Comparison of ENCODE assay signal across 8 cellular contexts in genomic region chr19:49451430-49452181, GRCh38. TPM values are rescaled to one million over a fixed set of nuclear protein-coding genes. Genes with fewer than 3 reads are reported as not detected.
DNase-seq lines count a peak whose midpoint lies in the region; ATAC-seq and TF ChIP-seq lines count a peak whose summit lies in the region.

Gene PIH1D1 (minus strand): TSS chr19:49451814. CDS start chr19:49451574, 240 bp downstream.

- H3K79me2 ChIP-seq in SK-N-SH (ENCODE audit: insufficient read depth), result peaks cover 47% of the 10 kb centered on the region

- WGBS in SK-N-SH (ENCODE audit: low lambda C conversion rate), result under 1% methylated on average over 30 of the region's 42 CpGs

- H3K36me3 ChIP-seq in SK-N-SH (replicated peaks in 1 of 2; ENCODE audit: control insufficient read depth in 1 of 2, insufficient read depth in 2 of 2, low read length in 1 of 2), result peaks cover 12 to 13% of the 10 kb centered on the region in 2 experiments

- H3K36me3 Mint-ChIP-seq in HFFc6 (ENCODE audit: low read depth), result peaks cover 12% of the 10 kb centered on the region; the same call in 1 of the 2 replicates
- peaks cover 11 to 50% of the 10 kb centered on the region in 2 donors for H3K36me3 Mint-ChIP-seq in activated naive CD4-positive, alpha-beta T cell treated with anti-CD3 and anti-CD28 coated beads, Interleukin-2, amount 50 U/mL, for 72 hours

- H3K4me1 ChIP-seq in SK-N-SH (ENCODE audit: control insufficient read depth in 1 of 2, insufficient read depth in 2 of 2, low read depth in 1 of 2, low read length in 1 of 2), result peaks cover 0 to 16% of the 10 kb centered on the region in 2 experiments; a peak in 2 of 4 replicates

- H3K4me3 ChIP-seq in SK-N-SH (ENCODE audit: low read depth in 2 of 2, low read length in 1 of 2), result peak within 1 kb of the TSS; percentile 80 to 88

- H2AFZ ChIP-seq in SK-N-SH (ENCODE audit: low read depth), result peak within 1 kb of the TSS; percentile 93

- no peaks in the 10 kb centered on the region; the same call in 1 of the 2 replicates for H3K27me3 Mint-ChIP-seq in HFFc6 (ENCODE audit: insufficient read depth)

- TF ChIP-seq CTCF in HFFc6 (IDR thresholded peaks at IDR 0.05) (no peak; the same call in 1 of the 2 replicates), SK-N-SH (IDR thresholded peaks at IDR 0.05) (no peak)

- H3K27ac ChIP-seq in SK-N-SH (ENCODE audit: low read depth in 2 of 2, low read length in 1 of 2) (peak within 1 kb of the TSS; percentile 93 to 95), temporal lobe (ENCODE audit: low read depth, low read length) (peak within 1 kb of the TSS; percentile 97)

- no peak for TF ChIP-seq EP300 in SK-N-SH (IDR thresholded peaks at IDR 0.05; ENCODE audit: borderline replicate concordance in 1 of 2, low read depth in 1 of 2, low read length in 1 of 2)

- POLR2A ChIA-PET in SK-N-SH (lab: Yijun Ruan, JAX), result interaction anchor here (0.6 to 2.6 kb wide), 7 partner anchors 9 to 90 kb away, joined by 3 to 14 read pairs (median 4); partner anchors contain the start of gene RPS11

- no peaks in the 10 kb centered on the region for H3K9me3 Mint-ChIP-seq in HFFc6
- no peaks in the 10 kb centered on the region for H3K9me3 Mint-ChIP-seq in activated naive CD4-positive, alpha-beta T cell treated with anti-CD3 and anti-CD28 coated beads, Interleukin-2, amount 50 U/mL, for 72 hours

- no peak for TF ChIP-seq RAD21 in SK-N-SH (IDR thresholded peaks at IDR 0.05; ENCODE audit: low read length)

- H4K20me1 ChIP-seq in SK-N-SH (ENCODE audit: insufficient read depth), result no peaks in the 10 kb centered on the region; the same call in 1 of the 2 replicates

- H3K9me2 ChIP-seq in SK-N-SH, result no peaks in the 10 kb centered on the region

- peak within 1 kb of the TSS; percentile 97 for H3K9ac ChIP-seq in SK-N-SH

- H3K27me3 ChIP-seq in SK-N-SH (ENCODE audit: insufficient read depth), result no peaks in the 10 kb centered on the region

- peak; percentile 73 to 78 for ATAC-seq in activated naive CD4-positive, alpha-beta T cell treated with anti-CD3 and anti-CD28 coated beads, Interleukin-2, amount 50 U/mL, for 72 hours

- peak within 1 kb of the TSS; percentile 97 for H3K4me2 ChIP-seq in SK-N-SH

- peak within 1 kb of the TSS; percentile 95 for H3K4me3 Mint-ChIP-seq in HFFc6

- peaks cover 26% of the 10 kb centered on the region for H3F3A ChIP-seq in SK-N-SH (replicated peaks; ENCODE audit: insufficient read depth)

- CTCF ChIA-PET in SK-N-SH (lab: Yijun Ruan, JAX), result interaction anchor here (0.7 to 1.7 kb wide), 9 partner anchors 8 to 119 kb away, joined by 3 to 6 read pairs (median 3); no protein-coding TSS in a partner anchor

- peak within 1 kb of the TSS; percentile 99 for H3K27ac Mint-ChIP-seq in HFFc6
- peak within 1 kb of the TSS; percentile 99 to 100 for H3K27ac Mint-ChIP-seq in activated naive CD4-positive, alpha-beta T cell treated with anti-CD3 and anti-CD28 coated beads, Interleukin-2, amount 50 U/mL, for 72 hours

- peak; percentile 96 for DNase-seq in GM04503 (ENCODE audit: low read depth)
- DNase-seq in HFFc6, result peak; percentile 99
- peak; percentile 93 for DNase-seq in NCI-H1048 (lab: John Stamatoyannopoulos, UW)
- peak; percentile 84 for DNase-seq in SK-N-SH
- DNase-seq in activated naive CD4-positive, alpha-beta T cell treated with anti-CD3 and anti-CD28 coated beads, Interleukin-2, amount 50 U/mL, for 72 hours (ENCODE audit: low spot score in 2 of 2), result peak; percentile 89 to 96
- peak; percentile 99 for DNase-seq in glomerular endothelial cell (ENCODE audit: extremely low read depth, low read depth, low spot score)
- peak; percentile 94 for DNase-seq in occipital lobe (lab: John Stamatoyannopoulos, UW)

- H3K4me1 Mint-ChIP-seq in HFFc6 (ENCODE audit: low read depth), result peaks cover 35% of the 10 kb centered on the region

- no peaks in the 10 kb centered on the region for H3K9me3 ChIP-seq in SK-N-SH

TF ChIP-seq in SK-N-SH, 30 proteins besides CTCF, POLR2A, EP300 and RAD21:
- TF ChIP-seq MXI1 (IDR thresholded peaks at IDR 0.05; ENCODE audit: low read depth, low read length) (peak; percentile 86; the same call in 1 of the 2 replicates), POLR2AphosphoS5 (IDR thresholded peaks at IDR 0.05; ENCODE audit: low read depth, low read length) (peak; percentile 97), CHD2 (IDR thresholded peaks at IDR 0.05; ENCODE audit: low read length, partially characterized antibody) (peak; percentile 99), GABPA (IDR thresholded peaks at IDR 0.05; ENCODE audit: low read depth) (peak; percentile 95), FOXJ3 (CRISPR knock-in tag; IDR thresholded peaks at IDR 0.05) (peak; percentile 58; the same call in 1 of the 2 replicates), TAF1 (IDR thresholded peaks at IDR 0.05; ENCODE audit: borderline replicate concordance, low read depth, low read length) (peak; percentile 89), TCF12 (IDR thresholded peaks at IDR 0.05) (no peak), SIN3A (IDR thresholded peaks at IDR 0.05; ENCODE audit: borderline replicate concordance, low read depth, low read length) (peak; percentile 93; the same call in 1 of the 2 replicates), FOXM1 (IDR thresholded peaks at IDR 0.05; ENCODE audit: low read depth) (no peak), RCOR1 (IDR thresholded peaks at IDR 0.05; ENCODE audit: low read length) (peak; percentile 81), JUND (IDR thresholded peaks at IDR 0.05) (no peak), ZBTB33 (IDR thresholded peaks at IDR 0.05; ENCODE audit: borderline replicate concordance, low read depth) (peak; percentile 98), EZH2phosphoT487 (IDR thresholded peaks at IDR 0.05; ENCODE audit: borderline replicate concordance, low read depth) (no peak), ELF1 (IDR thresholded peaks at IDR 0.05) (peak; percentile 78), RFX5 (IDR thresholded peaks at IDR 0.05; ENCODE audit: low read length) (no peak)
- TF ChIP-seq, protein P1, sequence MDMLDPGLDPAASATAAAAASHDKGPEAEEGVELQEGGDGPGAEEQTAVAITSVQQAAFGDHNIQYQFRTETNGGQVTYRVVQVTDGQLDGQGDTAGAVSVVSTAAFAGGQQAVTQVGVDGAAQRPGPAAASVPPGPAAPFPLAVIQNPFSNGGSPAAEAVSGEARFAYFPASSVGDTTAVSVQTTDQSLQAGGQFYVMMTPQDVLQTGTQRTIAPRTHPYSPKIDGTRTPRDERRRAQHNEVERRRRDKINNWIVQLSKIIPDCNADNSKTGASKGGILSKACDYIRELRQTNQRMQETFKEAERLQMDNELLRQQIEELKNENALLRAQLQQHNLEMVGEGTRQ (IDR thresholded peaks at IDR 0.05; ENCODE audit: borderline replicate concordance, low read depth, low read length), result no peak
- TF ChIP-seq, protein P2, sequence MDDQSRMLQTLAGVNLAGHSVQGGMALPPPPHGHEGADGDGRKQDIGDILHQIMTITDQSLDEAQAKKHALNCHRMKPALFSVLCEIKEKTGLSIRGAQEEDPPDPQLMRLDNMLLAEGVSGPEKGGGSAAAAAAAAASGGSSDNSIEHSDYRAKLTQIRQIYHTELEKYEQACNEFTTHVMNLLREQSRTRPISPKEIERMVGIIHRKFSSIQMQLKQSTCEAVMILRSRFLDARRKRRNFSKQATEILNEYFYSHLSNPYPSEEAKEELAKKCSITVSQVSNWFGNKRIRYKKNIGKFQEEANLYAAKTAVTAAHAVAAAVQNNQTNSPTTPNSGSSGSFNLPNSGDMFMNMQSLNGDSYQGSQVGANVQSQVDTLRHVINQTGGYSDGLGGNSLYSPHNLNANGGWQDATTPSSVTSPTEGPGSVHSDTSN (IDR thresholded peaks at IDR 0.05), result peak; percentile 93
- TF ChIP-seq, protein P3, sequence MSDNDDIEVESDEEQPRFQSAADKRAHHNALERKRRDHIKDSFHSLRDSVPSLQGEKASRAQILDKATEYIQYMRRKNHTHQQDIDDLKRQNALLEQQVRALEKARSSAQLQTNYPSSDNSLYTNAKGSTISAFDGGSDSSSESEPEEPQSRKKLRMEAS (IDR thresholded peaks at IDR 0.05; ENCODE audit: low read depth), result peak; percentile 87

RNA-seq across cellular contexts. Expression of gene PIH1D1, which starts in this region (rescaled TPM):
- 10 to 100 TPM; 55.8 to 65.6 (median 57.5) TPM for total RNA-seq in HFFc6 (2021; fragmentation: NEBNext Ultra II Directional; extraction: Animal tissue kit (Norgen Biotek cat#: 25700))
- polyA plus RNA-seq in SK-N-SH (2012; rRNA removed), result 145 and 157 TPM in 2 replicates
- 112 and 120 TPM in 2 replicates for polyA plus RNA-seq in SK-N-SH (2012; cell fraction: cytosol; rRNA removed)
- 301 and 343 TPM in 2 replicates for polyA plus RNA-seq in SK-N-SH (2012; cell fraction: nucleus; rRNA removed)
- total RNA-seq in activated naive CD4-positive, alpha-beta T cell treated with anti-CD3 and anti-CD28 coated beads, Interleukin-2, amount 50 U/mL, for 72 hours, result 100 to 1,000 TPM in 1 of 2 donors, 10 to 100 TPM in 1; 92.9 to 184 TPM
- total RNA-seq in glomerular endothelial cell (66.3 and 85.3 TPM in 2 replicates), occipital lobe (58.0 TPM), temporal lobe (49.9 TPM)

Comparison
In these comparisons a context has a peak if more than half of its experiments do, and no peak if none do; other contexts are left out.
1. Peak in every context shown above with its lines: DNase-seq, ATAC-seq, H3K4me3 ChIP-seq and H3K27ac ChIP-seq.